In genomic region chrX:150569155-150569477, GRCh38 we compare ENCODE assay signal across 1 cellular context.
A peak's percentile ranks its signal among the peaks of the same experiment; 100 is the strongest.
TF ChIP-seq lines count a peak whose summit lies in the region.

No MANE protein-coding gene starts in this region.

TF ChIP-seq in GM12878, 131 proteins besides CTCF, POLR2A, EP300 and RAD21 (continued from another document):
- peak in 1 of 2 experiments; percentile 48; a peak in 1 of 4 replicates for TF ChIP-seq BHLHE40 (IDR thresholded peaks at IDR 0.05; ENCODE audit: borderline replicate concordance in 1 of 2, low read depth in 2 of 2, low read length in 1 of 2)
